In genomic region chr19:11853358-11853757, GRCh38 we compare ENCODE assay signal across 8 cellular contexts.
"Had no signal": no experiment of that assay in that cellular context is flagged by ENCODE, and none has a peak within 500 bp of the region (broad histone marks: within the 10 kb centered on the region; RNA-seq: fewer than 3 reads in every experiment).

No MANE protein-coding gene starts in this region.

- DNase-seq: GDM1, GF-D8 had no signal

- FAIRE-seq: G401.6, GM12878, GM12891, GM12892, GM18507, GM19239 had no signal

- H3K4me3 ChIP-seq: GM12878 had no signal

- ATAC-seq: GM12878 had no signal
